In the genomic region with DNA sequence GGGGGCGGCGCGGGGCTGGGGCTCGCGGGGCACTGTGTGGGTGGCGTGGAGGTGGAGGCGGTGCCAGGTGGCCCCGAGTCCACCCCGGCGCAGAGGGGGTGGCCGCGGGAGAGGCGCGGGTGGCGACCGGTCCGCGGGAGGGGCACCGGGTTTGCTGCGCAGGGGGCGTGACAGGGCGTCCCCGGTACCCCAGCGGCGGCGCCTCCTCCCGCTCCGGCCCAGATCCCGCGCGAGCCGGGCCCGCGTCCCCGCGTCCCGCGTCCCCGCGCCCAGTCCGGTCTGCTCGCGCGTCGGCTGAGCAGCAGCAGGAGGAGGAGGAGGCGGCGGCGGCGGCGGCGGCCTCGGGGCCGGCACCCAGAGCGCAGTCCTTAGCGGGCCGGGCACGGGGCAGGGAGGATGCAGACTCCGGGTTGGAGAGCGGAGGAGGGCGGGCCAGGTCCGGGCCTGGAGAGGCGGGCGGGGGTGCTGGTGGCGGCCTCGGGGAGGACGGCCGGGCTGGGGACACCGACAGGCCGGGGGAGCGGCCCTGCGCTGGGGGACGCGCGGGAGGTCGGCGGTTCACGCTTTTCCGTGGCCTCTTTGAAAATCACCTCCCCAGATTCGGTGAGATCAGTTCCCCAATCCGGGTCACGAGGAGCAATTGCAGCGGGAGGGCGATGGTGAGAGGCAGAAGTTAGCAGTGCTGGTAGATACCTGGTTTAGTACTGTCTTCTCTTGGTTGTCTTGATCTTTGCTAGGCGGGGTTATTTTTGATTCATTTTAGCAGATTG, we compare ENCODE assay signal across 8 cellular contexts. TPM values are rescaled to one million over a fixed set of nuclear protein-coding genes. Genes with fewer than 3 reads are reported as not detected.
A peak's percentile ranks its signal among the peaks of the same experiment; 100 is the strongest.
DNase-seq lines count a peak whose midpoint lies in the region; ATAC-seq and TF ChIP-seq lines count a peak whose summit lies in the region.

No MANE protein-coding gene starts in this region.

- peak; percentile 51 for ATAC-seq in HG03103 (IDR thresholded peaks at IDR 0.05; ENCODE audit: low read depth, unreplicated experiment)
- peak; percentile 33 for ATAC-seq in activated CD8-positive, alpha-beta T cell treated with anti-CD3 and anti-CD28 coated beads, Interleukin-2, amount 10 ng/mL, durations not matched to agents 7 days and 5 days

- peak overlapping the region; percentile 91 to 93 for H3K9ac ChIP-seq in stomach smooth muscle (ENCODE audit: low read length in 2 of 2)

- peaks cover 4% of the 10 kb centered on the region for H3K27me3 ChIP-seq in mononuclear cell (ENCODE audit: insufficient read depth, low read length)
- no peaks in the 10 kb centered on the region for H3K27me3 ChIP-seq in stomach smooth muscle (ENCODE audit: control insufficient read depth in 1 of 2, insufficient read depth in 2 of 2, low read length in 2 of 2)

- H3K36me3 ChIP-seq in stomach smooth muscle (ENCODE audit: control insufficient read depth in 2 of 2, insufficient read depth in 2 of 2, low read length in 2 of 2), result no peaks in the 10 kb centered on the region

- POLR2A ChIA-PET in activated CD8-positive, alpha-beta T cell treated with anti-CD3 and anti-CD28 coated beads, Interleukin-2, amount 10 ng/mL, durations not matched to agents 7 days and 5 days (lab: Charles Lee), result no interaction called here

- H3K4me1 ChIP-seq in mononuclear cell (ENCODE audit: insufficient read depth, low read length) (peaks cover 44% of the 10 kb centered on the region), stomach smooth muscle (ENCODE audit: control insufficient read depth, insufficient read depth, low read length) (peaks cover 49% of the 10 kb centered on the region)

- H3K4me1 Mint-ChIP-seq in activated CD8-positive, alpha-beta T cell treated with anti-CD3 and anti-CD28 coated beads, Interleukin-2, amount 10 ng/mL, durations not matched to agents 7 days and 5 days (ENCODE audit: low read depth), result peaks cover 11% of the 10 kb centered on the region

- H3K27me3 Mint-ChIP-seq in activated CD8-positive, alpha-beta T cell treated with anti-CD3 and anti-CD28 coated beads, Interleukin-2, amount 10 ng/mL, durations not matched to agents 7 days and 5 days (ENCODE audit: low read depth), result peaks cover 57% of the 10 kb centered on the region

- CTCF ChIA-PET in activated CD8-positive, alpha-beta T cell treated with anti-CD3 and anti-CD28 coated beads, Interleukin-2, amount 10 ng/mL, durations not matched to agents 7 days and 5 days (lab: Charles Lee), result no interaction called here

- H3K36me3 Mint-ChIP-seq in activated CD8-positive, alpha-beta T cell treated with anti-CD3 and anti-CD28 coated beads, Interleukin-2, amount 10 ng/mL, durations not matched to agents 7 days and 5 days (ENCODE audit: low read depth), result no peaks in the 10 kb centered on the region

- DNase-seq in C1 segment of cervical spinal cord (lab: John Stamatoyannopoulos, UW), result peak in 13 of 14 donors; percentile 40 to 88 (median 58)
- DNase-seq in NCI-H226, result peak; percentile 85
- peak; percentile 32 for DNase-seq in activated CD8-positive, alpha-beta T cell treated with anti-CD3 and anti-CD28 coated beads, Interleukin-2, amount 10 ng/mL, durations not matched to agents 7 days and 5 days
- DNase-seq in epithelial cell of prostate (ENCODE audit: low read depth, low spot score), result peak; percentile 56

- H3K4me3 ChIP-seq in mononuclear cell (ENCODE audit: low read length), result peak overlapping the region; percentile 59
- peak overlapping the region; percentile 86 to 93 for H3K4me3 ChIP-seq in stomach smooth muscle (ENCODE audit: low read length in 2 of 2)

- peak overlapping the region; percentile 5 for H3K27ac Mint-ChIP-seq in activated CD8-positive, alpha-beta T cell treated with anti-CD3 and anti-CD28 coated beads, Interleukin-2, amount 10 ng/mL, durations not matched to agents 7 days and 5 days

- peak; percentile 74 for TF ChIP-seq POLR2A in GM18951 (IDR thresholded peaks at IDR 0.05; ENCODE audit: extremely low read depth, insufficient read depth, insufficient read length)

- H3K9me3 Mint-ChIP-seq in activated CD8-positive, alpha-beta T cell treated with anti-CD3 and anti-CD28 coated beads, Interleukin-2, amount 10 ng/mL, durations not matched to agents 7 days and 5 days (ENCODE audit: insufficient read depth), result no peaks in the 10 kb centered on the region

- H3K4me3 Mint-ChIP-seq in activated CD8-positive, alpha-beta T cell treated with anti-CD3 and anti-CD28 coated beads, Interleukin-2, amount 10 ng/mL, durations not matched to agents 7 days and 5 days, result peak overlapping the region; percentile 69

- H3K9me3 ChIP-seq in mononuclear cell (ENCODE audit: low read depth, low read length), result no peaks in the 10 kb centered on the region
- no peaks in the 10 kb centered on the region for H3K9me3 ChIP-seq in stomach smooth muscle (ENCODE audit: control insufficient read depth in 2 of 2, low read length in 2 of 2)

- peak overlapping the region; percentile 92 for H3K27ac ChIP-seq in epithelial cell of prostate
- peak overlapping the region; percentile 89 for H3K27ac ChIP-seq in stomach smooth muscle (ENCODE audit: low read length)

- in situ Hi-C loops in GM18951 (cut with MboI; ENCODE audit: low sequenced_read_pairs, unreplicated experiment), result no loop called here

RNA-seq across cellular contexts. Expression of gene TRIO, which starts 1.6 kb away (rescaled TPM):
- 1 to 10 TPM; 3.5 to 6.6 TPM for total RNA-seq in activated CD8-positive, alpha-beta T cell treated with anti-CD3 and anti-CD28 coated beads, Interleukin-2, amount 10 ng/mL, durations not matched to agents 7 days and 5 days
- total RNA-seq in mononuclear cell, result 48.9 TPM

Comparison
In these comparisons a context has a peak if more than half of its experiments do, and no peak if none do; other contexts are left out.
1. Peak in every context shown above with its lines: DNase-seq, ATAC-seq, H3K4me3 ChIP-seq and H3K27ac ChIP-seq.
2. DNase-seq: peak in every context shown above with its lines; median percentile 85 in NCI-H226; 58 in C1 segment of cervical spinal cord; 56 in epithelial cell of prostate; 32 in activated CD8-positive, alpha-beta T cell treated with anti-CD3 and anti-CD28 coated beads, Interleukin-2, amount 10 ng/mL, durations not matched to agents 7 days and 5 days.